ENCODE assay signal across 8 cellular contexts in genomic region chrX:154547245-154548027, GRCh38. TPM values are rescaled to one million over a fixed set of nuclear protein-coding genes. Genes with fewer than 3 reads are reported as not detected.
DNase-seq lines count a peak whose midpoint lies in the region; ATAC-seq and TF ChIP-seq lines count a peak whose summit lies in the region.

IKBKG (plus strand) TSS chrX:154547620; CDS start chrX:154552003, 4,383 bp downstream.

- ATAC-seq in HG02763 (IDR thresholded peaks at IDR 0.05; ENCODE audit: unreplicated experiment): peak; percentile 77
- ATAC-seq in activated naive CD8-positive, alpha-beta T cell treated with anti-CD3 and anti-CD28 coated beads, Interleukin-2, amount 50 U/mL, for 24 hours: peak; percentile 81

- no peaks in the 10 kb centered on the region for H3K9me3 Mint-ChIP-seq in activated naive CD8-positive, alpha-beta T cell treated with anti-CD3 and anti-CD28 coated beads, Interleukin-2, amount 50 U/mL, for 24 hours
- H3K9me3 Mint-ChIP-seq in type B pancreatic cell: no peaks in the 10 kb centered on the region

- DNase-seq in NCI-H1417 treated with DMSO at 0.1 percent for 48 hours (lab: John Stamatoyannopoulos, UW) (peak; percentile 56), SW480 (ENCODE audit: low spot score) (peak; percentile 86), cardiac muscle cell (ENCODE audit: low read depth in 1 of 2, low spot score in 1 of 2) (peak; percentile 89 to 93), pons (ENCODE audit: low spot score) (peak; percentile 87), type B pancreatic cell (ENCODE audit: extremely low spot score, unreplicated experiment) (peak; percentile 88)
- DNase-seq in activated naive CD8-positive, alpha-beta T cell treated with anti-CD3 and anti-CD28 coated beads, Interleukin-2, amount 50 U/mL, for 24 hours: peak; percentile 87

- H3K4me3 Mint-ChIP-seq in activated naive CD8-positive, alpha-beta T cell treated with anti-CD3 and anti-CD28 coated beads, Interleukin-2, amount 50 U/mL, for 24 hours: peak within 1 kb of the TSS; percentile 93
- H3K4me3 Mint-ChIP-seq in type B pancreatic cell: peak within 1 kb of the TSS; percentile 94

- H3K4me3 ChIP-seq in GM12875 (ENCODE audit: low read depth, low read length): peak within 1 kb of the TSS; percentile 76
- peak within 1 kb of the TSS; percentile 66 for H3K4me3 ChIP-seq in cardiac muscle cell

- H3K27ac Mint-ChIP-seq in activated naive CD8-positive, alpha-beta T cell treated with anti-CD3 and anti-CD28 coated beads, Interleukin-2, amount 50 U/mL, for 24 hours: peak within 1 kb of the TSS; percentile 93
- H3K27ac Mint-ChIP-seq in type B pancreatic cell: peak within 1 kb of the TSS; percentile 94

- peaks cover 65% of the 10 kb centered on the region for H3K4me1 Mint-ChIP-seq in activated naive CD8-positive, alpha-beta T cell treated with anti-CD3 and anti-CD28 coated beads, Interleukin-2, amount 50 U/mL, for 24 hours
- H3K4me1 Mint-ChIP-seq in type B pancreatic cell (ENCODE audit: unreplicated experiment): peaks cover 9% of the 10 kb centered on the region

- TF ChIP-seq CTCF in GM12875 (IDR thresholded peaks at IDR 0.05; ENCODE audit: borderline replicate concordance, insufficient read depth, low read depth, low read length): no peak
- TF ChIP-seq CTCF in cardiac muscle cell (IDR thresholded peaks at IDR 0.05; ENCODE audit: low read depth, low read length): no peak
- no peak for TF ChIP-seq CTCF in type B pancreatic cell (conservative IDR thresholded peaks at IDR 0.05)

- H3K36me3 ChIP-seq in cardiac muscle cell: no peaks in the 10 kb centered on the region

- no peaks in the 10 kb centered on the region for H3K27me3 Mint-ChIP-seq in activated naive CD8-positive, alpha-beta T cell treated with anti-CD3 and anti-CD28 coated beads, Interleukin-2, amount 50 U/mL, for 24 hours
- no peaks in the 10 kb centered on the region for H3K27me3 Mint-ChIP-seq in type B pancreatic cell

- H3K27me3 ChIP-seq in cardiac muscle cell: no peaks in the 10 kb centered on the region

- H3K4me1 ChIP-seq in cardiac muscle cell (ENCODE audit: low read depth): no peaks in the 10 kb centered on the region

- peak within 1 kb of the TSS; percentile 91 for H3K27ac ChIP-seq in cardiac muscle cell

- no peaks in the 10 kb centered on the region for H3K9me3 ChIP-seq in cardiac muscle cell (ENCODE audit: low read depth)

- H3K36me3 Mint-ChIP-seq in activated naive CD8-positive, alpha-beta T cell treated with anti-CD3 and anti-CD28 coated beads, Interleukin-2, amount 50 U/mL, for 24 hours (ENCODE audit: low read depth): peaks cover 20% of the 10 kb centered on the region
- peaks cover 15% of the 10 kb centered on the region for H3K36me3 Mint-ChIP-seq in type B pancreatic cell

RNA-seq across cellular contexts. Expression of gene IKBKG, which starts in this region (rescaled TPM):
- total RNA-seq in cardiac muscle cell (15.1 and 18.7 TPM in 2 replicates), type B pancreatic cell (ENCODE audit: low replicate concordance) (14.6 and 15.5 TPM in 2 replicates)
- 13.6 and 23.5 TPM in 2 replicates for polyA plus RNA-seq in cardiac muscle cell

Comparison
In these comparisons a context has a peak if more than half of its experiments do, and no peak if none do; other contexts are left out.
1. Peak in every context shown above with its lines: DNase-seq, ATAC-seq, H3K4me3 ChIP-seq and H3K27ac ChIP-seq.